In the genomic region with DNA sequence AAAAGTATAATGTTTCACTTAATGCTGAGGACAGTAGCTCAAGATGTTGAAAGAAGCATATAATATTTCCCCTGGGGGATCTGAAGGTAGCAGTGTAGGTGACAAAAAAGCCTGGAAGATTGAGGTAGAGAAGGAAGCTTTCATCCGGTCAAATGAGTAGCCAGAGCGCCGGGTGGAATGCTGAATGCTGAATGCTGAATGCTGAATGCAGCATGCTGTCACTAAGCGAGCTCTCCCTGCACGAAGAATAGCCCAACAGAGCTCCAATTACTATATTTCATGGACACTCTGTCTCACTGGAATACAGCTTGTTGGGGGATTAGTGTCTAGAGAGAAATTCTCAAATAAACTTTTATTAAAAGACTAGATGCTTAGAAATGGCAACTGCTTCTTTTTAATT, we compare ENCODE assay signal across 1 cellular context.
TF ChIP-seq lines count a peak whose summit lies in the region.

No MANE protein-coding gene starts in this region.

TF ChIP-seq in GM23338, 12 proteins besides CTCF, POLR2A, EP300 and RAD21 (continued from another document):
- TF ChIP-seq, protein P1, sequence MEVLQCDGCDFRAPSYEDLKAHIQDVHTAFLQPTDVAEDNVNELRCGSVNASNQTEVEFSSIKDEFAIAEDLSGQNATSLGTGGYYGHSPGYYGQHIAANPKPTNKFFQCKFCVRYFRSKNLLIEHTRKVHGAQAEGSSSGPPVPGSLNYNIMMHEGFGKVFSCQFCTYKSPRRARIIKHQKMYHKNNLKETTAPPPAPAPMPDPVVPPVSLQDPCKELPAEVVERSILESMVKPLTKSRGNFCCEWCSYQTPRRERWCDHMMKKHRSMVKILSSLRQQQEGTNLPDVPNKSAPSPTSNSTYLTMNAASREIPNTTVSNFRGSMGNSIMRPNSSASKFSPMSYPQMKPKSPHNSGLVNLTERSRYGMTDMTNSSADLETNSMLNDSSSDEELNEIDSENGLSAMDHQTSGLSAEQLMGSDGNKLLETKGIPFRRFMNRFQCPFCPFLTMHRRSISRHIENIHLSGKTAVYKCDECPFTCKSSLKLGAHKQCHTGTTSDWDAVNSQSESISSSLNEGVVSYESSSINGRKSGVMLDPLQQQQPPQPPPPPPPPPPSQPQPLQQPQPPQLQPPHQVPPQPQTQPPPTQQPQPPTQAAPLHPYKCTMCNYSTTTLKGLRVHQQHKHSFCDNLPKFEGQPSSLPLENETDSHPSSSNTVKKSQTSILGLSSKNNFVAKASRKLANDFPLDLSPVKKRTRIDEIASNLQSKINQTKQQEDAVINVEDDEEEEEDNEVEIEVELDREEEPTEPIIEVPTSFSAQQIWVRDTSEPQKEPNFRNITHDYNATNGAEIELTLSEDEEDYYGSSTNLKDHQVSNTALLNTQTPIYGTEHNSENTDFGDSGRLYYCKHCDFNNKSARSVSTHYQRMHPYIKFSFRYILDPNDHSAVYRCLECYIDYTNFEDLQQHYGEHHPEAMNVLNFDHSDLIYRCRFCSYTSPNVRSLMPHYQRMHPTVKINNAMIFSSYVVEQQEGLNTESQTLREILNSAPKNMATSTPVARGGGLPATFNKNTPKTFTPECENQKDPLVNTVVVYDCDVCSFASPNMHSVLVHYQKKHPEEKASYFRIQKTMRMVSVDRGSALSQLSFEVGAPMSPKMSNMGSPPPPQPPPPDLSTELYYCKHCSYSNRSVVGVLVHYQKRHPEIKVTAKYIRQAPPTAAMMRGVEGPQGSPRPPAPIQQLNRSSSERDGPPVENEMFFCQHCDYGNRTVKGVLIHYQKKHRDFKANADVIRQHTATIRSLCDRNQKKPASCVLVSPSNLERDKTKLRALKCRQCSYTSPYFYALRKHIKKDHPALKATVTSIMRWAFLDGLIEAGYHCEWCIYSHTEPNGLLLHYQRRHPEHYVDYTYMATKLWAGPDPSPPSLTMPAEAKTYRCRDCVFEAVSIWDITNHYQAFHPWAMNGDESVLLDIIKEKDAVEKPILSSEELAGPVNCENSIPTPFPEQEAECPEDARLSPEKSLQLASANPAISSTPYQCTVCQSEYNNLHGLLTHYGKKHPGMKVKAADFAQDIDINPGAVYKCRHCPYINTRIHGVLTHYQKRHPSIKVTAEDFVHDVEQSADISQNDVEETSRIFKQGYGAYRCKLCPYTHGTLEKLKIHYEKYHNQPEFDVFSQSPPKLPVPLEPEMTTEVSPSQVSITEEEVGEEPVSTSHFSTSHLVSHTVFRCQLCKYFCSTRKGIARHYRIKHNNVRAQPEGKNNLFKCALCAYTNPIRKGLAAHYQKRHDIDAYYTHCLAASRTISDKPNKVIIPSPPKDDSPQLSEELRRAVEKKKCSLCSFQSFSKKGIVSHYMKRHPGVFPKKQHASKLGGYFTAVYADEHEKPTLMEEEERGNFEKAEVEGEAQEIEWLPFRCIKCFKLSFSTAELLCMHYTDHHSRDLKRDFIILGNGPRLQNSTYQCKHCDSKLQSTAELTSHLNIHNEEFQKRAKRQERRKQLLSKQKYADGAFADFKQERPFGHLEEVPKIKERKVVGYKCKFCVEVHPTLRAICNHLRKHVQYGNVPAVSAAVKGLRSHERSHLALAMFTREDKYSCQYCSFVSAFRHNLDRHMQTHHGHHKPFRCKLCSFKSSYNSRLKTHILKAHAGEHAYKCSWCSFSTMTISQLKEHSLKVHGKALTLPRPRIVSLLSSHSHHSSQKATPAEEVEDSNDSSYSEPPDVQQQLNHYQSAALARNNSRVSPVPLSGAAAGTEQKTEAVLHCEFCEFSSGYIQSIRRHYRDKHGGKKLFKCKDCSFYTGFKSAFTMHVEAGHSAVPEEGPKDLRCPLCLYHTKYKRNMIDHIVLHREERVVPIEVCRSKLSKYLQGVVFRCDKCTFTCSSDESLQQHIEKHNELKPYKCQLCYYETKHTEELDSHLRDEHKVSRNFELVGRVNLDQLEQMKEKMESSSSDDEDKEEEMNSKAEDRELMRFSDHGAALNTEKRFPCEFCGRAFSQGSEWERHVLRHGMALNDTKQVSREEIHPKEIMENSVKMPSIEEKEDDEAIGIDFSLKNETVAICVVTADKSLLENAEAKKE (CRISPR knock-in tag; IDR thresholded peaks at IDR 0.05): no peak
